In the genomic region with DNA sequence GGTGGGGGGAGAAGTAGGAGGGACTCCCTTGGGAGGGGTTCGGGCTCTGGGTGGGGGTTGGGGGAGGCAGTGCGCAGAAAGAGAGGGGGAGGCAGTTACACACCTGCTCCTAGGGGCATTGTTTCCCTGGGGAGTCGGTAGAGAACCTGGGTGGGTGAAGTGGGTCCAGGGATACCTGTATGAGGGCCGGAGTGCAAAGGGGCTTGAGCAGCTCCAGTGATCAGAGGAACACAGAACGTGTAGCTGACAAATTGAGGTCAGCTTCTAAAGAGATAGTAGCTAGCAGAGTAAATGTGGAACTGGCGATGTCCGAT, we compare ENCODE assay signal across 8 cellular contexts. TPM values are rescaled to one million over a fixed set of nuclear protein-coding genes. Genes with fewer than 3 reads are reported as not detected.
DNase-seq lines count a peak whose midpoint lies in the region; ATAC-seq and TF ChIP-seq lines count a peak whose summit lies in the region.

No MANE protein-coding gene starts in this region.

- H3K36me3 Mint-ChIP-seq in WTC11, result peaks cover 41% of the 10 kb centered on the region

- H3K4me3 Mint-ChIP-seq in WTC11, result peak overlapping the region; percentile 89

- intact Hi-C loops in A673 (cut with micrococcal nuclease; ENCODE audit: unreplicated experiment), result loop anchor here (2.0 kb wide), 1 partner anchor 81 kb away; a partner anchor contains a TSS

- in situ Hi-C loops in GM13976 (cut with MboI; ENCODE audit: low sequenced_read_pairs, unreplicated experiment), result no loop called here

- no peaks in the 10 kb centered on the region for H3K27me3 ChIP-seq in A673 (replicated peaks; ENCODE audit: insufficient read depth, low read depth, low read length, poor library complexity)
- peaks cover 17% of the 10 kb centered on the region for H3K27me3 ChIP-seq in iPS-18a (ENCODE audit: control insufficient read depth, insufficient read depth, low read length)
- peaks cover 0 to under 1% (median 0%) of the 10 kb centered on the region in 5 donors for H3K27me3 ChIP-seq in subcutaneous abdominal adipose tissue (ENCODE audit: control insufficient read depth in 5 of 5, insufficient read depth in 4 of 5, low read length in 5 of 5)

- no peaks in the 10 kb centered on the region for H3K9me3 Mint-ChIP-seq in WTC11

- H3K9ac ChIP-seq in iPS-18a (ENCODE audit: low read length), result peak overlapping the region; percentile 69
- peak overlapping the region; percentile 65 to 85 (median 78) for H3K9ac ChIP-seq in subcutaneous abdominal adipose tissue (ENCODE audit: low read length in 5 of 5)

- TF ChIP-seq CTCF in A673 (conservative IDR thresholded peaks at IDR 0.05; ENCODE audit: low read depth, low read length) (no peak), WTC11 (IDR thresholded peaks at IDR 0.05) (no peak), GM13976 (IDR thresholded peaks at IDR 0.05; ENCODE audit: borderline replicate concordance, control extremely low read depth, extremely low read depth, insufficient read depth, missing control alignments) (no peak)

- H3K9me3 ChIP-seq in A673 (ENCODE audit: low read depth, low read length, poor library complexity, severe bottlenecking), result no peaks in the 10 kb centered on the region
- H3K9me3 ChIP-seq in iPS-18a (ENCODE audit: control insufficient read depth, low read depth, low read length), result no peaks in the 10 kb centered on the region
- H3K9me3 ChIP-seq in subcutaneous abdominal adipose tissue (ENCODE audit: control insufficient read depth in 5 of 5, low read length in 5 of 5), result no peaks in the 10 kb centered on the region

- ATAC-seq in GM19351 (IDR thresholded peaks at IDR 0.05; ENCODE audit: unreplicated experiment), result peak; percentile 14
- ATAC-seq in WTC11, result no peak; the same call in 1 of the 2 replicates

- H3K4me1 ChIP-seq in A673 (ENCODE audit: insufficient read depth, low read length, poor library complexity, severe bottlenecking) (peaks cover 5% of the 10 kb centered on the region), iPS-18a (ENCODE audit: control insufficient read depth, low read depth, low read length) (no peaks in the 10 kb centered on the region), subcutaneous abdominal adipose tissue (ENCODE audit: control insufficient read depth in 5 of 5, insufficient read depth in 5 of 5, low read length in 5 of 5) (peaks cover 4 to 31% (median 22%) of the 10 kb centered on the region in 5 donors)

- peak overlapping the region; percentile 76 for H3K4me3 ChIP-seq in A673 (ENCODE audit: low read depth, low read length, poor library complexity, severe bottlenecking)
- peak overlapping the region; percentile 84 for H3K4me3 ChIP-seq in iPS-18a (ENCODE audit: low read length)
- H3K4me3 ChIP-seq in subcutaneous abdominal adipose tissue (ENCODE audit: low read depth in 1 of 5, low read length in 5 of 5), result peak overlapping the region; percentile 64 to 97 (median 86)

- H3K27me3 Mint-ChIP-seq in WTC11 (ENCODE audit: low read depth), result peaks cover 20% of the 10 kb centered on the region

- H3K36me3 ChIP-seq in A673 (ENCODE audit: insufficient read depth, low read length, poor library complexity, severe bottlenecking) (peaks cover 36% of the 10 kb centered on the region), iPS-18a (ENCODE audit: control insufficient read depth, low read depth, low read length) (peaks cover 42% of the 10 kb centered on the region), subcutaneous abdominal adipose tissue (ENCODE audit: control insufficient read depth in 5 of 5, insufficient read depth in 5 of 5, low read length in 5 of 5) (peaks cover 20 to 43% (median 38%) of the 10 kb centered on the region in 5 donors)

- DNase-seq in A673 (ENCODE audit: low spot score) (no peak), WTC11 (ENCODE audit: low spot score) (no peak), GM13976 (ENCODE audit: low spot score) (no peak), NCI-H2081 treated with DMSO at 0.1 percent for 48 hours (lab: John Stamatoyannopoulos, UW) (no peak)
- DNase-seq in stimulated activated CD4-positive, alpha-beta T cell treated with anti-CD3 and anti-CD28 coated beads, Interleukin-4, amount 100 ng/mL, for 1 hour, result no peak

- peak overlapping the region; percentile 89 for H3K27ac Mint-ChIP-seq in WTC11

- H3K4me1 Mint-ChIP-seq in WTC11, result peaks cover 22% of the 10 kb centered on the region

- POLR2A ChIA-PET in A673 (lab: Charles Lee; ENCODE audit: low non-redundant PET) (interaction anchor here (0.6 kb wide), 1 partner anchor 56 kb away, joined by 3 read pairs; no protein-coding TSS in a partner anchor), WTC11 (lab: Charles Lee) (interaction anchor here (1.0 to 1.7 kb wide), 7 partner anchors 16 to 319 kb away, joined by 3 to 14 read pairs (median 4); a partner anchor contains a TSS)

- CTCF ChIA-PET in A673 (lab: Charles Lee) (interaction anchor here (1.0 to 2.8 kb wide), 5 partner anchors 15 to 46 kb away, joined by 3 to 19 read pairs (median 4); a partner anchor contains a TSS), WTC11 (lab: Charles Lee) (interaction anchor here (0.6 to 2.6 kb wide), 17 partner anchors 12 to 907 kb away, joined by 3 to 78 read pairs (median 7); a partner anchor contains a TSS)

- peak overlapping the region; percentile 90 for H3K27ac ChIP-seq in A673 (ENCODE audit: low read depth, low read length, poor library complexity, severe bottlenecking)
- no peak overlapping the region for H3K27ac ChIP-seq in iPS-18a (ENCODE audit: low read length)
- peak overlapping the region; percentile 94 for H3K27ac ChIP-seq in subcutaneous abdominal adipose tissue (ENCODE audit: low read depth, low read length)

- no TSS peak for BruUV-seq in A673 (replicated peaks; lab: Mats Ljungman, UMichigan)

TF ChIP-seq in WTC11, 78 proteins besides CTCF, POLR2A, EP300 and RAD21:
- TF ChIP-seq, protein P1, sequence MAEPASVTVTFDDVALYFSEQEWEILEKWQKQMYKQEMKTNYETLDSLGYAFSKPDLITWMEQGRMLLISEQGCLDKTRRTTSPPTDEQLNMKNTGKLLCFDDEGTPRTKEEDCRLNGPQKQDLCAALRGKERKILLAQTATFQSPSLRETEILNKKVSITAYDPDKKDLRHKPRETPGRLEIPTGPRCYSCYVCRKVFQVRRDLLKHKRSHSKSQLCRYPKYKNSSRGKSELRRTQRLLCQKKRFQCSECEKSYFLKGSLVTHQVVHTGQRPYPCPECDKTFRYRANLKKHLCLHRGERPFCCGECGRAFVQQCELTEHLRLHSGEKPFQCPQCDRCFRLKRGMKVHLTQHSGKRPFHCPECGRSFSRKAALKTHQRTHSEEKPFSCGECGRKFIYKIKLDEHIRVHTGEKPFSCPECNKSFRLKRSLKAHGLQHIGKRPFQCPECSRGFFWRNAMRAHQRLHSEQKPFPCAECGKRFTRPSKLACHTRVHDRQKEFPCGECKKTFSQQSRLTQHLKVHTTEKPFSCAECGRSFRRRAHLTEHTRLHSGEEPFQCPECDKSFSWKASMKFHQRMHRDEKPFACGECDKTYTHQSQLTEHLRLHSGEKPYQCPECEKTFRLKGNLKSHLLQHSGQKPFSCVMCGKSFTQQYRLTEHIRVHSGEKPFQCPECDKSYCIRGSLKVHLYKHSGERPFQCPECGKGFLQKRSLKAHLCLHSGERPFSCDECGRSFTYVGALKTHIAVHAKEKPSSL (CRISPR knock-in tag; conservative IDR thresholded peaks at IDR 0.05), result no peak
- TF ChIP-seq HMGA2 (CRISPR knock-in tag; IDR thresholded peaks at IDR 0.05) (no peak), CBFB (CRISPR knock-in tag; IDR thresholded peaks at IDR 0.05; ENCODE audit: low read depth) (no peak), NFE2L1 (CRISPR knock-in tag; IDR thresholded peaks at IDR 0.05) (no peak), ZNF138 (CRISPR knock-in tag; conservative IDR thresholded peaks at IDR 0.05) (no peak), ESRRA (CRISPR knock-in tag; IDR thresholded peaks at IDR 0.05; ENCODE audit: borderline replicate concordance) (no peak), SOX15 (CRISPR knock-in tag; IDR thresholded peaks at IDR 0.05) (no peak), ATF1 (CRISPR knock-in tag; IDR thresholded peaks at IDR 0.05) (no peak), ZNF396 (CRISPR knock-in tag; IDR thresholded peaks at IDR 0.05; ENCODE audit: borderline replicate concordance) (no peak)
- TF ChIP-seq, protein P2, sequence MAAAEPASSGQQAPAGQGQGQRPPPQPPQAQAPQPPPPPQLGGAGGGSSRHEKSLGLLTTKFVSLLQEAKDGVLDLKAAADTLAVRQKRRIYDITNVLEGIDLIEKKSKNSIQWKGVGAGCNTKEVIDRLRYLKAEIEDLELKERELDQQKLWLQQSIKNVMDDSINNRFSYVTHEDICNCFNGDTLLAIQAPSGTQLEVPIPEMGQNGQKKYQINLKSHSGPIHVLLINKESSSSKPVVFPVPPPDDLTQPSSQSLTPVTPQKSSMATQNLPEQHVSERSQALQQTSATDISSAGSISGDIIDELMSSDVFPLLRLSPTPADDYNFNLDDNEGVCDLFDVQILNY (CRISPR knock-in tag; IDR thresholded peaks at IDR 0.05), result no peak
- TF ChIP-seq, protein P3, sequence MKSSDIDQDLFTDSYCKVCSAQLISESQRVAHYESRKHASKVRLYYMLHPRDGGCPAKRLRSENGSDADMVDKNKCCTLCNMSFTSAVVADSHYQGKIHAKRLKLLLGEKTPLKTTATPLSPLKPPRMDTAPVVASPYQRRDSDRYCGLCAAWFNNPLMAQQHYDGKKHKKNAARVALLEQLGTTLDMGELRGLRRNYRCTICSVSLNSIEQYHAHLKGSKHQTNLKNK (CRISPR knock-in tag; IDR thresholded peaks at IDR 0.05), result no peak
- TF ChIP-seq, protein P4, sequence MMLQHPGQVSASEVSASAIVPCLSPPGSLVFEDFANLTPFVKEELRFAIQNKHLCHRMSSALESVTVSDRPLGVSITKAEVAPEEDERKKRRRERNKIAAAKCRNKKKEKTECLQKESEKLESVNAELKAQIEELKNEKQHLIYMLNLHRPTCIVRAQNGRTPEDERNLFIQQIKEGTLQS (CRISPR knock-in tag; conservative IDR thresholded peaks at IDR 0.05), result no peak

RNA-seq across cellular contexts. Expression of a gene that starts 0.4 kb away (rescaled TPM):
- total RNA-seq in A673 (2021) (141 and 152 TPM in 2 replicates), WTC11 (2021) (150 to 165 TPM (median 152 TPM) in 3 replicates)

RNA-seq across cellular contexts. Expression of a gene that starts 18.2 kb away (rescaled TPM):
- total RNA-seq in A673 (2021) (0.58 and 1.3 TPM in 2 replicates), WTC11 (2021) (0.39 to 0.77 TPM (median 0.62 TPM) in 3 replicates)

RNA-seq across cellular contexts. Expression of a gene that starts 26.5 kb away (rescaled TPM):
- total RNA-seq in A673 (2021) (25.4 and 28.7 TPM in 2 replicates), WTC11 (2021) (34.0 to 41.4 TPM (median 40.4 TPM) in 3 replicates)

RNA-seq across cellular contexts. Expression of a gene that starts 28.2 kb away (rescaled TPM):
- 2.7 and 5.5 TPM in 2 replicates for total RNA-seq in A673 (2021)
- total RNA-seq in WTC11 (2021), result 3.9 to 4.9 TPM (median 4.5 TPM) in 3 replicates
